Comparison of ENCODE assay signal across 10 cellular contexts in the genomic region with DNA sequence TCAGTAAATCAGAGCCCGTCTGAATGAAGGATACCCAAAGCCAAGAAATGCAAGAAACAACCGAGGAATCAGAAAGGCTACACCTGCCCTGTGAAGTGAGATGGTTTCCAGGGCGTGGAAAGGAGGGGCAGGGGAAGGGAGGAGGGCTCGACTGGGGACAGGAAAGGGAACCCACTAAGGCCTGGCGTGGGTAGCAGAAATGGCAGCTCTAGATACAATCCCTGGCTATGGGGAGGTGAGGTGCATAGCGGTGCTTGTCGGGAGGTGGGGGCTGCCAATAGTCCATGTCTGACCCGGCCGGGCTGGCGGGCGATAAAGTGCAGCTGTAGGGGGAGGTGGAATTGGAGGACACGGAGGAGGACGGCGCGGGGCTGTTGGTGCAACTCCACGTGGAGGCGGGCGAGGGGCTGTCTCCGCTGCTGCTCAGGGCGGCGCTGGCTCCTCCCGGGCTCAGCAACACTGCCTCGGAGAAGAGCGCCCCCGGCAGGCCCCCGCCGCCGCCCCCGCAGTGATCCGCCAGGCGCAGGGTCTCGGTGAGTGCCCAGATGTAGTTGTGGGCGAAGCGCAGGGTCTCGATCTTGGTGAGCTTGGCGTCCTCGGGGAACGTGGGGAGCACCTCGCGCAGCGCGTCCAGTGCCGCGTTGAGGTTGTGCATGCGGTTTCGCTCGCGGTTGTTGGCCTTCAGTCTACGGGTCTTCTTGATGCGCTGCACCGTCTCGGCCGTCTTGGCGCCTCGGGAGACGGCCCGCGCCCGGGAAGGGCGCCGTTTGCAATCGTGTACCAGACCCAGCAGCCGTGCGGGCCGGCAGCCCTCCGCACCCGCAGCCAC. TPM values are rescaled to one million over a fixed set of nuclear protein-coding genes. Genes with fewer than 3 reads are reported as not detected.
DNase-seq lines count a peak whose midpoint lies in the region; ATAC-seq, FAIRE-seq and TF ChIP-seq lines count a peak whose summit lies in the region.
"Had no signal": no experiment of that assay in that cellular context is flagged by ENCODE, and none has a peak within 500 bp of the region (broad histone marks: within the 10 kb centered on the region; RNA-seq: fewer than 3 reads in every experiment).

No MANE protein-coding gene starts in this region.

- peaks cover 52% of the 10 kb centered on the region for H3K4me1 Mint-ChIP-seq in neural crest cell

- ATAC-seq in GM21786 (IDR thresholded peaks at IDR 0.05; ENCODE audit: unreplicated experiment), result peak; percentile 16

- peaks cover 98% of the 10 kb centered on the region for H3K27me3 Mint-ChIP-seq in neural crest cell (ENCODE audit: low read depth)

- H3K27me3 ChIP-seq in dorsolateral prefrontal cortex, result peaks cover 9 to 100% (median 93%) of the 10 kb centered on the region in 45 donors

- TF ChIP-seq CTCF in dorsolateral prefrontal cortex (IDR thresholded peaks at IDR 0.05 in 54 of 56, conservative IDR thresholded peaks at IDR 0.05 in 2 of 56; ENCODE audit: low read depth in 1 of 56, partially characterized antibody in 56 of 56) (no peak), neural crest cell (conservative IDR thresholded peaks at IDR 0.05) (no peak)

- TF ChIP-seq POLR2A in GM12892 (IDR thresholded peaks at IDR 0.05; ENCODE audit: low read depth, low read length), result no peak; the same call in 1 of the 2 replicates

- H3K4me3 ChIP-seq in dorsolateral prefrontal cortex, result peak overlapping the region in 57 of 59 donors; percentile 15 to 77 (median 58)

- DNase-seq in NCI-H748 (lab: John Stamatoyannopoulos, UW; ENCODE audit: unreplicated experiment) (peak; percentile 64), NCI-H748 treated with DMSO at 0.1 percent for 48 hours (lab: John Stamatoyannopoulos, UW) (no peak), NCI-H1092 treated with DMSO at 0.1 percent for 48 hours (lab: John Stamatoyannopoulos, UW) (peak; percentile 61), dorsolateral prefrontal cortex (no peak), neural crest cell (ENCODE audit: low read depth, low spot score) (peak; percentile 31), GM12892 (ENCODE audit: insufficient read length) (no peak), NCI-H774 (lab: John Stamatoyannopoulos, UW) (no peak)

- intact Hi-C loops in dorsolateral prefrontal cortex (cut with DNase I), result loop anchor here in 1 of 2 donors (10.0 kb wide), 1 partner anchor 1890 kb away; the partner anchor contains the start of gene PITX2

- H3K4me3 Mint-ChIP-seq in neural crest cell, result peak overlapping the region; percentile 89

- FAIRE-seq in GM12892 (lab: Jason Lieb, UNC), result no peak
- FAIRE-seq: G401.6 had no signal

- H3K9me3 Mint-ChIP-seq in neural crest cell, result no peaks in the 10 kb centered on the region

- H3K27ac ChIP-seq in dorsolateral prefrontal cortex, result no peak overlapping the region

- no peak overlapping the region for H3K27ac Mint-ChIP-seq in neural crest cell (ENCODE audit: unreplicated experiment)

- H3K36me3 Mint-ChIP-seq in neural crest cell (ENCODE audit: low read depth), result no peaks in the 10 kb centered on the region

RNA-seq across cellular contexts. Expression of gene NEUROG2, which starts 1.3 kb away (rescaled TPM):
- 1 to 10 TPM in 1 of 120 experiments, under 1 TPM in 72, not detected in 47; 0.19 to 1.2 (median 0.41) TPM for total RNA-seq in dorsolateral prefrontal cortex
- 4.1 and 4.2 TPM in 2 replicates for total RNA-seq in neural crest cell
- 1.5 TPM for polyA plus RNA-seq in GM12892 (2012; ENCODE audit: missing spikeins)
- total RNA-seq: dermis microvascular lymphatic vessel endothelial cell had no signal

Comparison
In these comparisons a context has a peak if more than half of its experiments do, and no peak if none do; other contexts are left out.
1. DNase-seq: peak in NCI-H748 (single experiment), NCI-H1092 treated with DMSO at 0.1 percent for 48 hours (single experiment) and neural crest cell (single experiment); none in NCI-H748 treated with DMSO at 0.1 percent for 48 hours (single experiment), dorsolateral prefrontal cortex (0 of 10), GM12892 (single experiment) and NCI-H774 (single experiment).